Comparison of ENCODE assay signal across 20 cellular contexts in genomic region chr2:99285521-99285920, GRCh38. TPM values are rescaled to one million over a fixed set of nuclear protein-coding genes. Genes with fewer than 3 reads are reported as not detected.
DNase-seq lines count a peak whose midpoint lies in the region; ATAC-seq and TF ChIP-seq lines count a peak whose summit lies in the region.
"Had no signal": no experiment of that assay in that cellular context is flagged by ENCODE, and none has a peak within 500 bp of the region (broad histone marks: within the 10 kb centered on the region; RNA-seq: fewer than 3 reads in every experiment).

No MANE protein-coding gene starts in this region.

- H3K27ac ChIP-seq in colonic mucosa, result no peak overlapping the region
- no peak overlapping the region for H3K27ac ChIP-seq in left lung
- H3K27ac ChIP-seq: A549 had no signal

- no peak for TF ChIP-seq CTCF in colonic mucosa (IDR thresholded peaks at IDR 0.05)
- no peak for TF ChIP-seq CTCF in left lung (IDR thresholded peaks at IDR 0.05)

- H3K36me3 Mint-ChIP-seq in stimulated activated naive B cell treated with anti-CD40 and anti-IgM and Interleukin-4, amounts not matched to agents 10 μg/mL and 1 μg/mL and 100 μg/mL, for 72 hours, result peaks cover 48 to 56% of the 10 kb centered on the region in 2 donors

- H3K9me3 ChIP-seq in colonic mucosa (no peaks in the 10 kb centered on the region), left lung (no peaks in the 10 kb centered on the region)
- H3K9me3 ChIP-seq: A549, BE2C had no signal

- H3K36me3 ChIP-seq in colonic mucosa (no peaks in the 10 kb centered on the region), left lung (no peaks in the 10 kb centered on the region)
- H3K36me3 ChIP-seq: BE2C had no signal

- DNase-seq in HT-29 (ENCODE audit: low spot score), result peak; percentile 56
- peak; percentile 18 for DNase-seq in colonic mucosa
- DNase-seq in left lung, result no peak
- DNase-seq in stimulated activated naive B cell treated with anti-CD40 and anti-IgM and Interleukin-4, amounts not matched to agents 10 μg/mL and 1 μg/mL and 100 μg/mL, for 72 hours, result no peak
- DNase-seq in left lobe of liver (ENCODE audit: low spot score), result no peak
- no peak for DNase-seq in activated CD4-positive, CD25-positive, alpha-beta regulatory T cell treated with anti-CD3 and anti-CD28 coated beads, Interleukin-2, amount 50 U/mL, for 72 hours
- DNase-seq: BE2C; DMS79; NCI-H1417; NCI-H187; NCI-H2107; NCI-H2227 treated with DMSO at 0.1 percent for 48 hours; NCI-H510A; NCI-H774; NK-92 treated with Interleukin-12 subunit alpha and Interleukin-12 subunit beta, amount 100 ng/mL, for 24 hours had no signal

- H3K4me1 ChIP-seq in colonic mucosa, result no peaks in the 10 kb centered on the region
- H3K4me1 ChIP-seq in left lung, result no peaks in the 10 kb centered on the region
- H3K4me1 ChIP-seq: A549, BE2C had no signal

- ATAC-seq in left lung, result peak; percentile 83
- ATAC-seq in stimulated activated naive B cell treated with anti-CD40 and anti-IgM and Interleukin-4, amounts not matched to agents 10 μg/mL and 1 μg/mL and 100 μg/mL, for 72 hours (replicated peaks), result no peak
- ATAC-seq in left lobe of liver, result no peak
- ATAC-seq in GM19455 (IDR thresholded peaks at IDR 0.05; ENCODE audit: unreplicated experiment), result no peak
- ATAC-seq: A549, Panc1, SK-N-SH treated with all-trans-retinoic acid at 6 μM for 48 hours had no signal

- peaks cover 7 to 15% of the 10 kb centered on the region in 2 donors for H3K9me3 Mint-ChIP-seq in stimulated activated naive B cell treated with anti-CD40 and anti-IgM and Interleukin-4, amounts not matched to agents 10 μg/mL and 1 μg/mL and 100 μg/mL, for 72 hours

- H3K27me3 ChIP-seq in colonic mucosa, result no peaks in the 10 kb centered on the region
- no peaks in the 10 kb centered on the region for H3K27me3 ChIP-seq in left lung
- H3K27me3 ChIP-seq: BE2C had no signal

- H3K4me3 ChIP-seq in colonic mucosa (no peak overlapping the region), left lung (no peak overlapping the region)
- H3K4me3 ChIP-seq: A549 had no signal

- H3K4me1 Mint-ChIP-seq in stimulated activated naive B cell treated with anti-CD40 and anti-IgM and Interleukin-4, amounts not matched to agents 10 μg/mL and 1 μg/mL and 100 μg/mL, for 72 hours, result peaks cover 0 to 5% of the 10 kb centered on the region in 2 donors
- H3K4me1 Mint-ChIP-seq: IgD-negative memory B cell had no signal

- H3K4me3 Mint-ChIP-seq in stimulated activated naive B cell treated with anti-CD40 and anti-IgM and Interleukin-4, amounts not matched to agents 10 μg/mL and 1 μg/mL and 100 μg/mL, for 72 hours, result no peak overlapping the region
- H3K4me3 Mint-ChIP-seq: IgD-negative memory B cell had no signal

- H3K27ac Mint-ChIP-seq in stimulated activated naive B cell treated with anti-CD40 and anti-IgM and Interleukin-4, amounts not matched to agents 10 μg/mL and 1 μg/mL and 100 μg/mL, for 72 hours, result peak overlapping the region; percentile 31
- H3K27ac Mint-ChIP-seq: IgD-negative memory B cell had no signal

- no peak overlapping the region for H3K9ac ChIP-seq in colonic mucosa (ENCODE audit: low read depth in 2 of 2, low read length in 2 of 2)

- H3K27me3 Mint-ChIP-seq in stimulated activated naive B cell treated with anti-CD40 and anti-IgM and Interleukin-4, amounts not matched to agents 10 μg/mL and 1 μg/mL and 100 μg/mL, for 72 hours, result no peaks in the 10 kb centered on the region
- H3K27me3 Mint-ChIP-seq: IgD-negative memory B cell had no signal

- intact Hi-C loops in colonic mucosa (cut with DNase I), result no loop called here
- intact Hi-C loops in left lung (cut with DNase I), result no loop called here

RNA-seq across cellular contexts. Expression of gene LYG1, which starts 15.5 kb away (rescaled TPM):
- total RNA-seq in HT-29 (2014; rRNA removed; shearing (Covaris generic)), result 0.08 TPM in 1 of 2 replicates, not detected in the other
- total RNA-seq in colonic mucosa, result 1 to 10 TPM in 1 of 2 donors, under 1 TPM in 1; 0.96 to 1.1 TPM
- total RNA-seq in left lung, result 1 to 10 TPM in 1 of 2 donors, under 1 TPM in 1; 0.93 to 1.4 TPM
- 0.65 TPM for total RNA-seq in left lobe of liver

RNA-seq across cellular contexts. Expression of gene LYG2, which starts 30.1 kb away (rescaled TPM):
- total RNA-seq in HT-29 (2014; rRNA removed; shearing (Covaris generic)), result not detected in 2 replicates
- total RNA-seq in colonic mucosa (not detected), left lung (not detected), left lobe of liver (not detected)

RNA-seq across cellular contexts. Expression of gene TXNDC9, which starts 50.6 kb away (rescaled TPM):
- 22.4 and 22.8 TPM in 2 replicates for total RNA-seq in HT-29 (2014; rRNA removed; shearing (Covaris generic))
- total RNA-seq in colonic mucosa, result 10 to 100 TPM; 25.9 to 26.2 TPM
- 10 to 100 TPM; 27.2 to 35.9 TPM for total RNA-seq in left lung
- total RNA-seq in left lobe of liver, result 8.2 TPM

RNA-seq across cellular contexts. Expression of gene EIF5B, which starts 51.7 kb away (rescaled TPM):
- total RNA-seq in HT-29 (2014; rRNA removed; shearing (Covaris generic)), result 13.6 and 14.5 TPM in 2 replicates
- total RNA-seq in colonic mucosa (10 to 100 TPM; 27.1 to 40.5 TPM), left lung (10 to 100 TPM; 27.6 to 37.4 TPM), left lobe of liver (12.2 TPM)

Comparison
In these comparisons a context has a peak if more than half of its experiments do, and no peak if none do; other contexts are left out.
1. DNase-seq: peak in HT-29 (single experiment) and colonic mucosa (single experiment); none in left lung (0 of 2), stimulated activated naive B cell treated with anti-CD40 and anti-IgM and Interleukin-4, amounts not matched to agents 10 μg/mL and 1 μg/mL and 100 μg/mL, for 72 hours (single experiment), left lobe of liver (single experiment) and activated CD4-positive, CD25-positive, alpha-beta regulatory T cell treated with anti-CD3 and anti-CD28 coated beads, Interleukin-2, amount 50 U/mL, for 72 hours (single experiment).